Comparison of ENCODE assay signal across 25 cellular contexts in the genomic region with DNA sequence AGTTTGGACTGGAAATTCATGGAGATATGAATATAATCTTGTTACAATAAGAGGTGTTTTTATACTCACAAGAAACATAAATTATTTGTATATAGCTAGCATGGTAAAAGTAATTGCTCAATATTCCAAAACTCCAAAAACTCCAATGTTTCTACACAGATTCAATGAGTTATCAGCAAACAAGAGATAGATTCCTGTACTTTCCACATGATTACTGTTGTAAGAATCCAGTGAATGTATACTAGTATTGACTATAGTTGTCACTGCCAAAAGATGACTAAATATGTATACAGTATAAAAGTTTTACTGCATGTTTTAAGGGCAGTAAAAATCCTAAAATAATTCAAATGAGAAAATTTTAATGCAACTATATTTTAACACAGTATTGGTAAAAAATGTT. TPM values are rescaled to one million over a fixed set of nuclear protein-coding genes. Genes with fewer than 3 reads are reported as not detected.
"Had no signal": no experiment of that assay in that cellular context is flagged by ENCODE, and none has a peak within 500 bp of the region (broad histone marks: within the 10 kb centered on the region; RNA-seq: fewer than 3 reads in every experiment).

No MANE protein-coding gene starts in this region.

- FAIRE-seq: endometrium had no signal

- H3K36me3 Mint-ChIP-seq: naive thymus-derived CD8-positive, alpha-beta T cell; stimulated activated effector memory CD8-positive, alpha-beta T cell treated with anti-CD3 and anti-CD28 coated beads, Interleukin-12 subunit alpha, Interleukin-12 subunit beta, amount 100 ng/mL, for 72 hours had no signal

- H3K27ac Mint-ChIP-seq: naive thymus-derived CD8-positive, alpha-beta T cell; stimulated activated effector memory CD8-positive, alpha-beta T cell treated with anti-CD3 and anti-CD28 coated beads, Interleukin-12 subunit alpha, Interleukin-12 subunit beta, amount 100 ng/mL, for 72 hours had no signal

- H3K4me1 Mint-ChIP-seq: naive thymus-derived CD8-positive, alpha-beta T cell; stimulated activated effector memory CD8-positive, alpha-beta T cell treated with anti-CD3 and anti-CD28 coated beads, Interleukin-12 subunit alpha, Interleukin-12 subunit beta, amount 100 ng/mL, for 72 hours had no signal

- H3K9me3 Mint-ChIP-seq: naive thymus-derived CD8-positive, alpha-beta T cell; stimulated activated effector memory CD8-positive, alpha-beta T cell treated with anti-CD3 and anti-CD28 coated beads, Interleukin-12 subunit alpha, Interleukin-12 subunit beta, amount 100 ng/mL, for 72 hours had no signal

- H3K4me3 Mint-ChIP-seq: naive thymus-derived CD8-positive, alpha-beta T cell; stimulated activated effector memory CD8-positive, alpha-beta T cell treated with anti-CD3 and anti-CD28 coated beads, Interleukin-12 subunit alpha, Interleukin-12 subunit beta, amount 100 ng/mL, for 72 hours had no signal

- H3K27me3 Mint-ChIP-seq: naive thymus-derived CD8-positive, alpha-beta T cell had no signal

- H3K79me2 ChIP-seq: hepatocyte had no signal

- DNase-seq: cortex of kidney; dorsolateral prefrontal cortex; effector memory CD4-positive, alpha-beta T cell; foreskin melanocyte; head of caudate nucleus; left colon; mucosa of descending colon; naive thymus-derived CD8-positive, alpha-beta T cell; ovary; right lobe of liver; stimulated activated CD4-positive, alpha-beta T cell treated with anti-CD3 and anti-CD28 coated beads, Interleukin-4, amount 100 ng/mL, for 1 hour; stimulated activated CD8-positive, alpha-beta memory T cell treated with anti-CD3 and anti-CD28 coated beads, Interleukin-4, amount 100 ng/mL, for 48 hours; stimulated activated naive CD8-positive, alpha-beta T cell treated with anti-CD3 and anti-CD28 coated beads, Interleukin-15, Interleukin-2, amounts not matched to agents 100 U/mL and 50 U/mL, for 24 hours; tibial artery; upper lobe of left lung; uterus had no signal

- ATAC-seq: esophagus mucosa; left colon; mucosa of descending colon; naive thymus-derived CD8-positive, alpha-beta T cell; right lobe of liver; stimulated activated effector memory CD8-positive, alpha-beta T cell treated with anti-CD3 and anti-CD28 coated beads, Interleukin-12 subunit alpha, Interleukin-12 subunit beta, amount 100 ng/mL, for 72 hours; stimulated activated naive CD8-positive, alpha-beta T cell treated with anti-CD3 and anti-CD28 coated beads, Interleukin-15, Interleukin-2, amounts not matched to agents 100 U/mL and 50 U/mL, for 24 hours had no signal

- H3K27me3 ChIP-seq: dorsolateral prefrontal cortex, hepatocyte, ovary, right lobe of liver, tibial artery, upper lobe of left lung, uterus had no signal

- H3K4me2 ChIP-seq: hepatocyte had no signal

- H3K4me3 ChIP-seq: dorsolateral prefrontal cortex, hepatocyte, mucosa of descending colon, ovary, prostate gland, right lobe of liver, tibial artery, upper lobe of left lung, uterus had no signal

- H3K27ac ChIP-seq: dorsolateral prefrontal cortex, hepatocyte, ovary, prostate gland, right lobe of liver, tibial artery, upper lobe of left lung, uterus had no signal

- H2AFZ ChIP-seq: hepatocyte had no signal

- H3K9me3 ChIP-seq: mucosa of descending colon, ovary, prostate gland, right lobe of liver, tibial artery, upper lobe of left lung, uterus had no signal

- H3K36me3 ChIP-seq: ovary, prostate gland, right lobe of liver, tibial artery, upper lobe of left lung, uterus had no signal

- H3K4me1 ChIP-seq: prostate gland, right lobe of liver, tibial artery, upper lobe of left lung, uterus had no signal

RNA-seq across cellular contexts. Expression of a gene that starts 10.7 kb away (rescaled TPM):
- total RNA-seq: esophagus mucosa; fibroblast of lung; kidney epithelial cell; lung microvascular endothelial cell; mesenteric fat pad; naive thymus-derived CD8-positive, alpha-beta T cell; prostate gland; upper lobe of left lung; uterus had no signal
- polyA plus RNA-seq: fibroblast of lung; hepatocyte; naive thymus-derived CD8-positive, alpha-beta T cell had no signal
